9 cellular contexts compared by ENCODE assay signal in the genomic region with DNA sequence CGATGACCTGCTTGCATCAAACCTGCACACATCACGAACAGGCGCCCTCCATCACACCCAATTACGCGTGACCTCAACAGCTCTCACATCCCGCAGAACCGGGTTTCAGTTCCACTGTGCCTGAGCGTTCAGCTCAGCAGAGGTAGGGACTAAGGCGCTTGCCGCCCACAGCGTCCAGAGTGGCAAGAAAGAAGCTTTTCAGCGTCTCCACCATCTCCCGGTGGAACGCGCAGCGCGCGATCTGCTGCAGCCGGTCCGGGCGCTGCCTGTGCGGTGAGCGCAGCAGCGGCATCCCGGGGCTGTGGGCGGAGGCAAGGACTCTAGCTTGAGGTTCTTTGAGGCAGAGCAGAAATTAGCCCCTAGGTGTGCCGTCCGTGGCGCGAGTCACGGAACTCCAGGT. TPM values are rescaled to one million over a fixed set of nuclear protein-coding genes. Genes with fewer than 3 reads are reported as not detected.
DNase-seq lines count a peak whose midpoint lies in the region; ATAC-seq and TF ChIP-seq lines count a peak whose summit lies in the region.
"Had no signal": no experiment of that assay in that cellular context is flagged by ENCODE, and none has a peak within 500 bp of the region (broad histone marks: within the 10 kb centered on the region; RNA-seq: fewer than 3 reads in every experiment).

No MANE protein-coding gene starts in this region.

- peak; percentile 61 for DNase-seq in activated CD4-positive, alpha-beta T cell treated with anti-CD3 and anti-CD28 coated beads for 36 hours
- DNase-seq in activated CD4-positive, alpha-beta T cell treated with anti-CD3 and anti-CD28 coated beads for 1 hour = no peak
- DNase-seq in NCI-H774 (lab: John Stamatoyannopoulos, UW) = peak; percentile 52
- peak; percentile 22 for DNase-seq in choroid plexus epithelial cell (ENCODE audit: low read depth)
- no peak for DNase-seq in natural killer cell treated with Interleukin-12 subunit alpha and Interleukin-12 subunit beta and Interleukin-15 and Interleukin-18, amount 100 ng/mL, for 72 hours (ENCODE audit: low spot score)
- no peak for DNase-seq in KBM-7
- no peak for DNase-seq in HPDE6-E6E7 (ENCODE audit: extremely low spot score)
- DNase-seq in NCI-H2171 treated with DMSO at 0.1 percent for 48 hours (lab: John Stamatoyannopoulos, UW) = no peak

- H3K9me3 Mint-ChIP-seq in activated CD4-positive, alpha-beta T cell treated with anti-CD3 and anti-CD28 coated beads for 36 hours (ENCODE audit: low read depth) = no peaks in the 10 kb centered on the region
- no peaks in the 10 kb centered on the region for H3K9me3 Mint-ChIP-seq in natural killer cell treated with Interleukin-12 subunit alpha and Interleukin-12 subunit beta and Interleukin-15 and Interleukin-18, amount 100 ng/mL, for 72 hours

- intact Hi-C loops in activated CD4-positive, alpha-beta T cell treated with anti-CD3 and anti-CD28 coated beads for 36 hours (cut with DNase I, micrococcal nuclease) = loop anchor here (1.0 to 10.0 kb wide), 5 partner anchors 33 to 1631 kb away; no protein-coding TSS in a partner anchor

- H3K4me1 Mint-ChIP-seq in activated CD4-positive, alpha-beta T cell treated with anti-CD3 and anti-CD28 coated beads for 36 hours = peaks cover 27% of the 10 kb centered on the region
- H3K4me1 Mint-ChIP-seq in natural killer cell treated with Interleukin-12 subunit alpha and Interleukin-12 subunit beta and Interleukin-15 and Interleukin-18, amount 100 ng/mL, for 72 hours (ENCODE audit: low read depth in 2 of 2) = peaks cover 21 to 24% of the 10 kb centered on the region in 2 donors

- peaks cover 71% of the 10 kb centered on the region for H3K27me3 Mint-ChIP-seq in activated CD4-positive, alpha-beta T cell treated with anti-CD3 and anti-CD28 coated beads for 36 hours
- peaks cover 61 to 65% of the 10 kb centered on the region in 2 donors for H3K27me3 Mint-ChIP-seq in natural killer cell treated with Interleukin-12 subunit alpha and Interleukin-12 subunit beta and Interleukin-15 and Interleukin-18, amount 100 ng/mL, for 72 hours

- CTCF ChIA-PET in activated CD4-positive, alpha-beta T cell treated with anti-CD3 and anti-CD28 coated beads for 36 hours (lab: Charles Lee) = interaction anchor here (0.8 to 5.4 kb wide), 13 partner anchors 17 to 336 kb away, joined by 3 to 72 read pairs (median 4); a partner anchor contains a TSS

- peak; percentile 41 for ATAC-seq in activated CD4-positive, alpha-beta T cell treated with anti-CD3 and anti-CD28 coated beads for 36 hours
- peak in 1 of 2 donors; percentile 34 for ATAC-seq in natural killer cell treated with Interleukin-12 subunit alpha and Interleukin-12 subunit beta and Interleukin-15 and Interleukin-18, amount 100 ng/mL, for 72 hours

- peak overlapping the region; percentile 54 for H3K4me3 Mint-ChIP-seq in activated CD4-positive, alpha-beta T cell treated with anti-CD3 and anti-CD28 coated beads for 36 hours
- peak overlapping the region; percentile 67 for H3K4me3 Mint-ChIP-seq in natural killer cell treated with Interleukin-12 subunit alpha and Interleukin-12 subunit beta and Interleukin-15 and Interleukin-18, amount 100 ng/mL, for 72 hours

- no peak overlapping the region for H3K4me3 ChIP-seq in choroid plexus epithelial cell (ENCODE audit: low read depth, low read length)
- H3K4me3 ChIP-seq: SJSA1 had no signal

- no peaks in the 10 kb centered on the region for H3K36me3 Mint-ChIP-seq in activated CD4-positive, alpha-beta T cell treated with anti-CD3 and anti-CD28 coated beads for 36 hours (ENCODE audit: low read depth)
- H3K36me3 Mint-ChIP-seq in natural killer cell treated with Interleukin-12 subunit alpha and Interleukin-12 subunit beta and Interleukin-15 and Interleukin-18, amount 100 ng/mL, for 72 hours = no peaks in the 10 kb centered on the region

- H3K27ac Mint-ChIP-seq in activated CD4-positive, alpha-beta T cell treated with anti-CD3 and anti-CD28 coated beads for 36 hours = no peak overlapping the region
- no peak overlapping the region for H3K27ac Mint-ChIP-seq in natural killer cell treated with Interleukin-12 subunit alpha and Interleukin-12 subunit beta and Interleukin-15 and Interleukin-18, amount 100 ng/mL, for 72 hours

- POLR2A ChIA-PET in activated CD4-positive, alpha-beta T cell treated with anti-CD3 and anti-CD28 coated beads for 36 hours (lab: Charles Lee) = interaction anchor here (1.4 kb wide), 1 partner anchor 101 kb away, joined by 4 read pairs; no protein-coding TSS in a partner anchor

- in situ Hi-C loops in KBM-7 (cut with MboI; ENCODE audit: low pct_unique_long_range_greater_than_20kb, low sequenced_read_pairs) = no loop called here

- TF ChIP-seq CTCF in choroid plexus epithelial cell (conservative IDR thresholded peaks at IDR 0.05; ENCODE audit: low read depth, low read length) = no peak

RNA-seq across cellular contexts. Expression of a gene that starts 1.5 kb away (rescaled TPM):
- not detected for total RNA-seq in activated CD4-positive, alpha-beta T cell treated with anti-CD3 and anti-CD28 coated beads for 36 hours
- not detected for total RNA-seq in natural killer cell treated with Interleukin-12 subunit alpha and Interleukin-12 subunit beta and Interleukin-15 and Interleukin-18, amount 100 ng/mL, for 72 hours
- total RNA-seq: SJSA1 had no signal

Comparison
In these comparisons a context has a peak if more than half of its experiments do, and no peak if none do; other contexts are left out.
1. DNase-seq: peak in activated CD4-positive, alpha-beta T cell treated with anti-CD3 and anti-CD28 coated beads for 36 hours (single experiment), NCI-H774 (single experiment) and choroid plexus epithelial cell (single experiment); none in activated CD4-positive, alpha-beta T cell treated with anti-CD3 and anti-CD28 coated beads for 1 hour (single experiment), natural killer cell treated with Interleukin-12 subunit alpha and Interleukin-12 subunit beta and Interleukin-15 and Interleukin-18, amount 100 ng/mL, for 72 hours (single experiment), KBM-7 (single experiment), HPDE6-E6E7 (single experiment) and NCI-H2171 treated with DMSO at 0.1 percent for 48 hours (single experiment).